In genomic region chr1:15761729-15762128, GRCh38 we compare ENCODE assay signal across 19 cellular contexts. TPM values are rescaled to one million over a fixed set of nuclear protein-coding genes. Genes with fewer than 3 reads are reported as not detected.
A peak's percentile ranks its signal among the peaks of the same experiment; 100 is the strongest.
DNase-seq lines count a peak whose midpoint lies in the region; ATAC-seq and TF ChIP-seq lines count a peak whose summit lies in the region.
"Had no signal": no experiment of that assay in that cellular context is flagged by ENCODE, and none has a peak within 500 bp of the region (broad histone marks: within the 10 kb centered on the region; RNA-seq: fewer than 3 reads in every experiment).

No MANE protein-coding gene starts in this region.

- H3K36me3 ChIP-seq in left lung (no peaks in the 10 kb centered on the region), thoracic aorta (peaks cover 23% of the 10 kb centered on the region)
- H3K36me3 ChIP-seq: BE2C had no signal

- peaks cover 19% of the 10 kb centered on the region for H3K27me3 Mint-ChIP-seq in endothelial cell (ENCODE audit: unreplicated experiment)

- H3K9me3 ChIP-seq in left lung (no peaks in the 10 kb centered on the region), thoracic aorta (no peaks in the 10 kb centered on the region)
- H3K9me3 ChIP-seq: BE2C had no signal

- no peak for ATAC-seq in left lung
- ATAC-seq in thoracic aorta (ENCODE audit: insufficient number of reproducible peaks, low FRiP score, low read depth): no peak
- no peak for ATAC-seq in HG03571 (IDR thresholded peaks at IDR 0.05; ENCODE audit: unreplicated experiment)
- ATAC-seq: Panc1 had no signal

- intact Hi-C loops in left lung (cut with DNase I): no loop called here

- H3K4me3 Mint-ChIP-seq in endothelial cell (ENCODE audit: unreplicated experiment): peak overlapping the region; percentile 96
- H3K4me3 Mint-ChIP-seq: activated CD4-positive, alpha-beta T cell treated with anti-CD3 and anti-CD28 coated beads, Interleukin-2, amount 10 ng/mL, durations not matched to agents 7 days and 5 days; activated naive CD8-positive, alpha-beta T cell treated with anti-CD3 and anti-CD28 coated beads, Interleukin-2, amount 10 ng/mL, durations not matched to agents 7 days and 5 days; activated T-cell treated with anti-CD3 and anti-CD28 coated beads, Interleukin-2, amount 50 U/mL, for 24 hours had no signal

- DNase-seq in OCI-M2 (lab: John Stamatoyannopoulos, UW; ENCODE audit: unreplicated experiment): peak; percentile 36
- no peak for DNase-seq in endothelial cell (ENCODE audit: low spot score)
- no peak for DNase-seq in left lung
- no peak for DNase-seq in thoracic aorta (ENCODE audit: low spot score)
- DNase-seq in SW480 (ENCODE audit: low spot score): no peak
- DNase-seq in NCI-H2029 (lab: John Stamatoyannopoulos, UW): no peak
- DNase-seq in NCI-H1048 (lab: John Stamatoyannopoulos, UW): no peak
- DNase-seq: activated CD4-positive, alpha-beta T cell treated with anti-CD3 and anti-CD28 coated beads, Interleukin-2, amount 10 ng/mL, durations not matched to agents 7 days and 5 days; activated naive CD8-positive, alpha-beta T cell treated with anti-CD3 and anti-CD28 coated beads, Interleukin-2, amount 10 ng/mL, durations not matched to agents 7 days and 5 days; activated T-cell treated with anti-CD3 and anti-CD28 coated beads, Interleukin-2, amount 50 U/mL, for 24 hours; BE2C; central memory CD4-positive, alpha-beta T cell; kidney glomerular epithelial cell; NCI-H2029 treated with DMSO at 0.1 percent for 48 hours; NCI-H526; T-helper 2 cell had no signal

- H3K4me1 Mint-ChIP-seq in endothelial cell (ENCODE audit: unreplicated experiment): peaks cover 37% of the 10 kb centered on the region

- no peak overlapping the region for H3K4me3 ChIP-seq in left lung
- peak overlapping the region; percentile 88 for H3K4me3 ChIP-seq in thoracic aorta

- H3K27me3 ChIP-seq in left lung (peaks cover 14 to 61% of the 10 kb centered on the region in 2 donors), thoracic aorta (replicated peaks; ENCODE audit: insufficient read depth) (no peaks in the 10 kb centered on the region)

- no peaks in the 10 kb centered on the region for H3K9me3 Mint-ChIP-seq in endothelial cell (ENCODE audit: unreplicated experiment)
- H3K9me3 Mint-ChIP-seq: activated CD4-positive, alpha-beta T cell treated with anti-CD3 and anti-CD28 coated beads, Interleukin-2, amount 10 ng/mL, durations not matched to agents 7 days and 5 days; activated naive CD8-positive, alpha-beta T cell treated with anti-CD3 and anti-CD28 coated beads, Interleukin-2, amount 10 ng/mL, durations not matched to agents 7 days and 5 days; activated T-cell treated with anti-CD3 and anti-CD28 coated beads, Interleukin-2, amount 50 U/mL, for 24 hours had no signal

- peaks cover 11 to 25% of the 10 kb centered on the region in 2 donors for H3K4me1 ChIP-seq in left lung
- H3K4me1 ChIP-seq in thoracic aorta (ENCODE audit: control insufficient read depth in 1 of 2, low read depth in 2 of 2): peaks cover 27 to 69% of the 10 kb centered on the region in 2 donors

- H3K27ac Mint-ChIP-seq in endothelial cell (ENCODE audit: unreplicated experiment): peak overlapping the region; percentile 69
- H3K27ac Mint-ChIP-seq: activated CD4-positive, alpha-beta T cell treated with anti-CD3 and anti-CD28 coated beads, Interleukin-2, amount 10 ng/mL, durations not matched to agents 7 days and 5 days; activated naive CD8-positive, alpha-beta T cell treated with anti-CD3 and anti-CD28 coated beads, Interleukin-2, amount 10 ng/mL, durations not matched to agents 7 days and 5 days; activated T-cell treated with anti-CD3 and anti-CD28 coated beads, Interleukin-2, amount 50 U/mL, for 24 hours had no signal

- TF ChIP-seq CTCF in endothelial cell (IDR thresholded peaks at IDR 0.05; ENCODE audit: unreplicated experiment): no peak
- TF ChIP-seq CTCF in left lung (IDR thresholded peaks at IDR 0.05): no peak
- TF ChIP-seq CTCF in thoracic aorta (IDR thresholded peaks at IDR 0.05): no peak

- peaks cover 33% of the 10 kb centered on the region for H3K36me3 Mint-ChIP-seq in endothelial cell (ENCODE audit: low read depth, unreplicated experiment)
- H3K36me3 Mint-ChIP-seq: activated naive CD8-positive, alpha-beta T cell treated with anti-CD3 and anti-CD28 coated beads, Interleukin-2, amount 10 ng/mL, durations not matched to agents 7 days and 5 days had no signal

- peak overlapping the region; percentile 37 to 65 for H3K27ac ChIP-seq in left lung
- peak overlapping the region; percentile 93 to 98 for H3K27ac ChIP-seq in thoracic aorta

RNA-seq across cellular contexts. Expression of gene FBLIM1, which starts 3.1 kb away (rescaled TPM):
- total RNA-seq in endothelial cell (ENCODE audit: unreplicated experiment) (198 TPM), left lung (10 to 100 TPM; 52.3 to 57.1 TPM), thoracic aorta (100 to 1,000 TPM; 731 to 997 TPM)

RNA-seq across cellular contexts. Expression of gene TMEM82, which starts 19.4 kb away (rescaled TPM):
- total RNA-seq in endothelial cell (ENCODE audit: unreplicated experiment) (not detected), left lung (not detected), thoracic aorta (not detected)
- total RNA-seq: activated CD4-positive, alpha-beta T cell treated with anti-CD3 and anti-CD28 coated beads, Interleukin-2, amount 10 ng/mL, durations not matched to agents 7 days and 5 days; activated naive CD8-positive, alpha-beta T cell treated with anti-CD3 and anti-CD28 coated beads, Interleukin-2, amount 10 ng/mL, durations not matched to agents 7 days and 5 days; glomerular endothelial cell had no signal

RNA-seq across cellular contexts. Expression of gene SLC25A34, which starts 25.7 kb away (rescaled TPM):
- 3.5 TPM for total RNA-seq in endothelial cell (ENCODE audit: unreplicated experiment)
- total RNA-seq in left lung: 1 to 10 TPM; 1.4 to 2.6 TPM
- total RNA-seq in thoracic aorta: 1 to 10 TPM; 2.4 to 7.5 TPM

RNA-seq across cellular contexts. Expression of gene UQCRHL, which starts 45.7 kb away (rescaled TPM):
- 2.4 TPM for total RNA-seq in endothelial cell (ENCODE audit: unreplicated experiment)
- total RNA-seq in left lung: 1 to 10 TPM; 1.2 TPM
- under 1 TPM; 0.81 to 0.99 TPM for total RNA-seq in thoracic aorta
